Comparison of ENCODE assay signal across 8 cellular contexts in the genomic region with DNA sequence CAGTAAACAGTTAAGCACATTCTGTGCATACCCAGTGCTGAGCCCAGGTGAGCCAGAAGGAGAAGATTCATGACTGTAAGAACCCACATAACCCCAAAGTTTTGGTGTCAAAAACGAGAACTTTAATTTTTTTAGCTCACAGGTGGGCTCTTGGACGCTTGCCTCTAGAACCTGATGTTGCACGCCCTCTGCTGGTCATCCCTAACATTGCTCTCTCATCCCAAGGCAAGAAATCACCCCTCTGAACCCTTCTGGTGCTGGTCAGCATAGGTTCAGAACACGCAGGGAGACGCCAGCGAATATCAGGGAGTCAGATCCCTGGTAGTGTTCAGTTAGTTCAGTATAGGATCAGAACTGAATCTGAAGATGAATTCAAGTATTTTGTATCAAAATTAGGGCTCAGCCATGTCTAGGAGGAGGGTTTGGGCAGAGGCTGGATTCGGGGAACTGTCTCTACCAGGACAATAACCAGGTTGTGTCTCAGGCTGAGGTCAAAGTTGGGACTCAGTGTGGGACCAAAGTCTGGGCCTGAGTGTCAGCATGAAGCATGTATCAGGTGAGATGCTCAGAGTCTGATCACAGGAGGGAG. TPM values are rescaled to one million over a fixed set of nuclear protein-coding genes. Genes with fewer than 3 reads are reported as not detected.
A peak's percentile ranks its signal among the peaks of the same experiment; 100 is the strongest.
DNase-seq lines count a peak whose midpoint lies in the region; ATAC-seq and TF ChIP-seq lines count a peak whose summit lies in the region.

No MANE protein-coding gene starts in this region.

- H3K36me3 ChIP-seq in Caco-2 (ENCODE audit: control insufficient read depth, insufficient read depth, low read length): no peaks in the 10 kb centered on the region
- H3K36me3 ChIP-seq in OCI-LY3 (replicated peaks; ENCODE audit: low read depth, low read length): no peaks in the 10 kb centered on the region
- no peaks in the 10 kb centered on the region for H3K36me3 ChIP-seq in spleen

- H3K9ac ChIP-seq in OCI-LY3 (ENCODE audit: low read length): no peak overlapping the region

- H4K20me1 ChIP-seq in OCI-LY3 (ENCODE audit: insufficient read depth, low read length): peaks cover 5% of the 10 kb centered on the region; the same call in 1 of the 2 replicates

- no peaks in the 10 kb centered on the region for H3K9me3 Mint-ChIP-seq in Caco-2 (ENCODE audit: unreplicated experiment)
- peaks cover 18% of the 10 kb centered on the region for H3K9me3 Mint-ChIP-seq in glutamatergic neuron (ENCODE audit: unreplicated experiment)

- H3K27ac Mint-ChIP-seq in Caco-2 (ENCODE audit: unreplicated experiment): no peak overlapping the region
- H3K27ac Mint-ChIP-seq in glutamatergic neuron (ENCODE audit: unreplicated experiment): peak overlapping the region; percentile 56

- 15 to 24% (median 18%) methylated on average over 7 of the region's 7 CpGs for WGBS in spleen, 5 donors

- peaks cover 12% of the 10 kb centered on the region for H3K27me3 Mint-ChIP-seq in Caco-2 (ENCODE audit: insufficient read depth, unreplicated experiment)
- peaks cover 6% of the 10 kb centered on the region for H3K27me3 Mint-ChIP-seq in glutamatergic neuron (ENCODE audit: unreplicated experiment)

- TF ChIP-seq CTCF in Caco-2 (IDR thresholded peaks at IDR 0.05; ENCODE audit: insufficient read depth in 1 of 2, low read depth in 1 of 2, low read length in 1 of 2, severe bottlenecking in 1 of 2, unreplicated experiment in 1 of 2): peak; percentile 76 to 83
- peak; percentile 89 for TF ChIP-seq CTCF in OCI-LY3 (IDR thresholded peaks at IDR 0.05; ENCODE audit: low read depth, low read length)
- TF ChIP-seq CTCF in glutamatergic neuron (IDR thresholded peaks at IDR 0.05; ENCODE audit: partially characterized antibody, unreplicated experiment): peak; percentile 96
- peak; percentile 69 to 94 (median 86) for TF ChIP-seq CTCF in spleen (IDR thresholded peaks at IDR 0.05 in 8 of 11, conservative IDR thresholded peaks at IDR 0.05 in 3 of 11)

- peaks cover 3% of the 10 kb centered on the region; the same call in 1 of the 2 replicates for H3K79me2 ChIP-seq in OCI-LY3 (ENCODE audit: low read length)

- DNase-seq in Caco-2: peak; percentile 75
- DNase-seq in HEK293T (ENCODE audit: extremely low spot score): peak; percentile 56
- peak; percentile 60 for DNase-seq in activated naive CD4-positive, alpha-beta T cell treated with Interleukin-2 at 50 U/mL for 16 hours
- peak; percentile 81 for DNase-seq in glutamatergic neuron
- DNase-seq in spleen: peak; percentile 80
- no peak for DNase-seq in sciatic nerve (ENCODE audit: low spot score)

- no TSS peak for BruUV-seq in Caco-2 (replicated peaks; lab: Mats Ljungman, UMichigan)

- H3K4me1 ChIP-seq in Caco-2: peaks cover 2% of the 10 kb centered on the region; the same call in 1 of the 2 replicates
- H3K4me1 ChIP-seq in OCI-LY3 (ENCODE audit: low read length): peaks cover 55% of the 10 kb centered on the region
- peaks cover 11 to 92% (median 60%) of the 10 kb centered on the region in 6 donors for H3K4me1 ChIP-seq in spleen

- H3K4me3 ChIP-seq in Caco-2 (ENCODE audit: low read depth, low read length): no peak overlapping the region
- no peak overlapping the region for H3K4me3 ChIP-seq in OCI-LY3 (ENCODE audit: low read length)
- H3K4me3 ChIP-seq in spleen: no peak overlapping the region

- H3K9me3 ChIP-seq in Caco-2 (no peaks in the 10 kb centered on the region), OCI-LY3 (ENCODE audit: insufficient read depth, low read length) (no peaks in the 10 kb centered on the region), spleen (no peaks in the 10 kb centered on the region)

- POLR2A ChIA-PET in Caco-2 (lab: Charles Lee) (no interaction called here), HEK293T (lab: Yijun Ruan, JAX) (interaction anchor here (0.7 kb wide), 1 partner anchor 86 kb away, joined by 3 read pairs; no protein-coding TSS in a partner anchor)

- H3K27me3 ChIP-seq in Caco-2 (replicated peaks; ENCODE audit: control insufficient read depth, insufficient read depth, low read length): no peaks in the 10 kb centered on the region; the same call in 1 of the 2 replicates
- H3K27me3 ChIP-seq in OCI-LY3 (ENCODE audit: low read depth, low read length): no peaks in the 10 kb centered on the region
- H3K27me3 ChIP-seq in spleen (replicated peaks in 1 of 7): peaks cover 0 to 6% (median 0%) of the 10 kb centered on the region in 7 donors

- no peak for TF ChIP-seq POLR2A in spleen (IDR thresholded peaks at IDR 0.05)

- H3K4me2 ChIP-seq in OCI-LY3 (ENCODE audit: low read length): no peak overlapping the region

- H3K4me3 Mint-ChIP-seq in Caco-2 (ENCODE audit: unreplicated experiment) (no peak overlapping the region), glutamatergic neuron (ENCODE audit: unreplicated experiment) (peak overlapping the region; percentile 75)

- intact Hi-C loops in Caco-2 (cut with micrococcal nuclease; ENCODE audit: unreplicated experiment): loop anchor here (1.0 to 5.0 kb wide), 3 partner anchors 42 to 228 kb away; no protein-coding TSS in a partner anchor
- intact Hi-C loops in spleen (cut with DNase I; ENCODE audit: low total_unique reads): loop anchor here (10.0 kb wide), 2 partner anchors 81 to 109 kb away; partner anchors contain the start of gene PIGO
- intact Hi-C loops in sciatic nerve (cut with DNase I): no loop called here

- H2AFZ ChIP-seq in OCI-LY3 (ENCODE audit: low read depth, low read length): no peak overlapping the region

- CTCF ChIA-PET in Caco-2 (lab: Charles Lee): interaction anchor here (0.6 to 2.9 kb wide), 7 partner anchors 9 to 273 kb away, joined by 3 to 91 read pairs (median 4); no protein-coding TSS in a partner anchor
- CTCF ChIA-PET in HEK293T (lab: Yijun Ruan, JAX): interaction anchor here (0.6 to 2.0 kb wide), 7 partner anchors 9 to 226 kb away, joined by 3 to 14 read pairs (median 4); no protein-coding TSS in a partner anchor

- ATAC-seq in sciatic nerve: no peak
- ATAC-seq in GM18867 (IDR thresholded peaks at IDR 0.05; ENCODE audit: unreplicated experiment): no peak

- H3K36me3 Mint-ChIP-seq in Caco-2 (ENCODE audit: insufficient read depth, unreplicated experiment) (peaks cover 9% of the 10 kb centered on the region), glutamatergic neuron (ENCODE audit: unreplicated experiment) (no peaks in the 10 kb centered on the region)

- H3K4me1 Mint-ChIP-seq in Caco-2 (ENCODE audit: low read depth, unreplicated experiment) (peaks cover 6% of the 10 kb centered on the region), glutamatergic neuron (ENCODE audit: low read depth, unreplicated experiment) (peaks cover 31% of the 10 kb centered on the region)

- H3K27ac ChIP-seq in OCI-LY3 (ENCODE audit: low read length): no peak overlapping the region
- peak overlapping the region in 1 of 8 donors; percentile 92 for H3K27ac ChIP-seq in spleen

TF ChIP-seq in HEK293T, 16 proteins besides CTCF, POLR2A, EP300 and RAD21:
- TF ChIP-seq FOXM1 (IDR thresholded peaks at IDR 0.05; ENCODE audit: borderline replicate concordance): no peak
- TF ChIP-seq FOXK2 (IDR thresholded peaks at IDR 0.05): no peak
- no peak for TF ChIP-seq SP1 (IDR thresholded peaks at IDR 0.05)
- no peak for TF ChIP-seq FOXA1 (IDR thresholded peaks at IDR 0.05)
- TF ChIP-seq CTBP1 (IDR thresholded peaks at IDR 0.05; ENCODE audit: borderline replicate concordance): no peak
- no peak for TF ChIP-seq SUZ12 (IDR thresholded peaks at IDR 0.05)
- TF ChIP-seq ARNT (IDR thresholded peaks at IDR 0.05): no peak
- no peak for TF ChIP-seq NFRKB (IDR thresholded peaks at IDR 0.05)
- no peak for TF ChIP-seq ELF4 (IDR thresholded peaks at IDR 0.05)
- TF ChIP-seq ZNF384 (IDR thresholded peaks at IDR 0.05): no peak
- no peak for TF ChIP-seq LEF1 (IDR thresholded peaks at IDR 0.05; ENCODE audit: borderline replicate concordance)
- no peak for TF ChIP-seq L3MBTL2 (conservative IDR thresholded peaks at IDR 0.05)
- TF ChIP-seq TARDBP (IDR thresholded peaks at IDR 0.05): no peak
- no peak for TF ChIP-seq BHLHE40 (IDR thresholded peaks at IDR 0.05; ENCODE audit: borderline replicate concordance)
- TF ChIP-seq PKNOX1 (IDR thresholded peaks at IDR 0.05): no peak
- no peak for TF ChIP-seq HDGF (IDR thresholded peaks at IDR 0.05; ENCODE audit: borderline replicate concordance)

RNA-seq across cellular contexts. Expression of gene DNAJB5, which starts 4.1 kb away (rescaled TPM):
- total RNA-seq in Caco-2 (2022): 3.1 and 3.4 TPM in 2 replicates
- 137 TPM for total RNA-seq in glutamatergic neuron (ENCODE audit: unreplicated experiment)
- total RNA-seq in spleen: 10 to 100 TPM in 5 of 7 donors, 1 to 10 TPM in 2; 5.6 to 14.4 (median 12.8) TPM
- 1 to 10 TPM; 4.9 to 8.6 (median 6.7) TPM for polyA plus RNA-seq in spleen
- 10.6 TPM for total RNA-seq in sciatic nerve

RNA-seq across cellular contexts. Expression of gene PHF24, which starts 27.3 kb away (rescaled TPM):
- 0.12 TPM in 1 of 2 replicates, not detected in the other for total RNA-seq in Caco-2 (2022)
- total RNA-seq in glutamatergic neuron (ENCODE audit: unreplicated experiment): 3.1 TPM
- 1 to 10 TPM in 2 of 7 donors, under 1 TPM in 5; 0.17 to 2.4 (median 0.67) TPM for total RNA-seq in spleen
- polyA plus RNA-seq in spleen: under 1 TPM; 0.24 to 0.36 (median 0.26) TPM
- total RNA-seq in sciatic nerve: 0.45 TPM
